In the genomic region with DNA sequence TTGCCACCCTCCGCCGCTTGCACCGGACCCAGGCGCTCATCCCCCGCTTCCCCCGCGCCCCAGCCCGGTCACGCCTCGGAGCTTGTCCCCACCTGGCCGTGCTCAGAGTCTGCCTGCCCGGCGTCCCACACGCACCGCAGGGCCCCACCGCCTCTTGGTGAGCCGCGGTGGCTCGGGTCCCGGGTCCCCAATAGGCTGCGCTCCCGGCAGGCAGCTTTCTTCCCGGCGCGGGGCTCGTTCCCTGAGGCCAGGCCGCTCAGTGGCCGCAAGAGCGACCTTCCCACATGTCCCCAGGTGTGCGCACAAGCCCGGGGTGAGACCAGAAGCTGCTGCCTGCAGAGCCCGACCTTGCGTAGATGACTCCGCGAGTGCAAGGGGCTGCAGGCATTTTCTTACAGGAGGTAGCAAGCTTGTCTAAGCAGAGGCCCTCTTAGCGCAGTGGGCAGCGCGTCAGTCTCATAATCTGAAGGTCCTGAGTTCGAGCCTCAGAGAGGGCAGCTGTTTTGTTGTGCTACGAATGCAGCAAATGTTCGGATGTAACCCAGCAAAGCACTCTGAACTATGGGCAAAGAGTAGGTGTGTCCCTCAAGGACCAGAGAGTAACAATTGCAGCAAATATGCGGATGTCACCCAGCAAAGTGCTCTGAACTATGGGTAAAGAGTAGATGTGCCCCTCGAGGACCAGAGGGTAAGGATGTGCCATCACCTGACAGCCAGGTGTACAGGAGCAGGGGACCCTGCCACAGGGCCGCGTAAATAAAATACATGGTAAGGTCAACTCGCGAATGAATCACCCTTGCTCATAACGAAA, we compare ENCODE assay signal across 9 cellular contexts. TPM values are rescaled to one million over a fixed set of nuclear protein-coding genes. Genes with fewer than 3 reads are reported as not detected.
DNase-seq lines count a peak whose midpoint lies in the region; ATAC-seq and TF ChIP-seq lines count a peak whose summit lies in the region.
"Had no signal": no experiment of that assay in that cellular context is flagged by ENCODE, and none has a peak within 500 bp of the region (broad histone marks: within the 10 kb centered on the region; RNA-seq: fewer than 3 reads in every experiment).

No MANE protein-coding gene starts in this region.

- H3K9me3 Mint-ChIP-seq in activated CD4-positive, alpha-beta memory T cell treated with anti-CD3 and anti-CD28 coated beads for 36 hours = no peaks in the 10 kb centered on the region
- no peaks in the 10 kb centered on the region for H3K9me3 Mint-ChIP-seq in activated CD4-positive, alpha-beta memory T cell treated with anti-CD3 and anti-CD28 coated beads, Interleukin-2, amount 10 ng/mL, durations not matched to agents 7 days and 5 days

- H3K79me2 ChIP-seq in osteoblast (ENCODE audit: insufficient read depth, low read length) = no peaks in the 10 kb centered on the region

- peak overlapping the region; percentile 52 for H3K4me2 ChIP-seq in osteoblast (ENCODE audit: insufficient read depth, low read length)

- H2AFZ ChIP-seq in osteoblast (ENCODE audit: low read length) = no peak overlapping the region

- H3K27ac ChIP-seq in osteoblast (ENCODE audit: low read depth, low read length) = no peak overlapping the region

- no peaks in the 10 kb centered on the region for H3K9me3 ChIP-seq in osteoblast (ENCODE audit: low read depth, low read length)

- H3K36me3 Mint-ChIP-seq in activated CD4-positive, alpha-beta memory T cell treated with anti-CD3 and anti-CD28 coated beads for 36 hours = no peaks in the 10 kb centered on the region
- H3K36me3 Mint-ChIP-seq in activated CD4-positive, alpha-beta memory T cell treated with anti-CD3 and anti-CD28 coated beads, Interleukin-2, amount 10 ng/mL, durations not matched to agents 7 days and 5 days (ENCODE audit: low read depth) = no peaks in the 10 kb centered on the region

- no peak overlapping the region for H3K27ac Mint-ChIP-seq in activated CD4-positive, alpha-beta memory T cell treated with anti-CD3 and anti-CD28 coated beads for 36 hours
- H3K27ac Mint-ChIP-seq in activated CD4-positive, alpha-beta memory T cell treated with anti-CD3 and anti-CD28 coated beads, Interleukin-2, amount 10 ng/mL, durations not matched to agents 7 days and 5 days = no peak overlapping the region

- peaks cover 25% of the 10 kb centered on the region for H3K27me3 ChIP-seq in osteoblast (ENCODE audit: insufficient read depth, low read length)

- in situ Hi-C loops in SK-MEL-5 (cut with HindIII; ENCODE audit: low pct_unique_long_range_greater_than_20kb, low sequenced_read_pairs) = no loop called here

- peak; percentile 60 for ATAC-seq in HG03097 (IDR thresholded peaks at IDR 0.05; ENCODE audit: low FRiP score, unreplicated experiment)

- POLR2A ChIA-PET in activated CD4-positive, alpha-beta memory T cell treated with anti-CD3 and anti-CD28 coated beads for 36 hours (lab: Charles Lee) = no interaction called here
- POLR2A ChIA-PET in activated CD4-positive, alpha-beta memory T cell treated with anti-CD3 and anti-CD28 coated beads, Interleukin-2, amount 10 ng/mL, durations not matched to agents 7 days and 5 days (lab: Charles Lee) = no interaction called here

- H3K36me3 ChIP-seq in osteoblast (ENCODE audit: insufficient read depth, low read length) = no peaks in the 10 kb centered on the region

- no peak for TF ChIP-seq POLR2A in erythroblast (IDR thresholded peaks at IDR 0.05; ENCODE audit: low read length)

- CTCF ChIA-PET in activated CD4-positive, alpha-beta memory T cell treated with anti-CD3 and anti-CD28 coated beads for 36 hours (lab: Charles Lee) = interaction anchor here (0.9 to 2.4 kb wide), 2 partner anchors 13 to 74 kb away, joined by 3 to 14 read pairs; no protein-coding TSS in a partner anchor
- CTCF ChIA-PET in activated CD4-positive, alpha-beta memory T cell treated with anti-CD3 and anti-CD28 coated beads, Interleukin-2, amount 10 ng/mL, durations not matched to agents 7 days and 5 days (lab: Charles Lee) = interaction anchor here (1.5 kb wide), 1 partner anchor 14 kb away, joined by 4 read pairs; no protein-coding TSS in a partner anchor

- H3K4me3 Mint-ChIP-seq in activated CD4-positive, alpha-beta memory T cell treated with anti-CD3 and anti-CD28 coated beads for 36 hours = no peak overlapping the region
- H3K4me3 Mint-ChIP-seq in activated CD4-positive, alpha-beta memory T cell treated with anti-CD3 and anti-CD28 coated beads, Interleukin-2, amount 10 ng/mL, durations not matched to agents 7 days and 5 days = no peak overlapping the region

- no peak for TF ChIP-seq CTCF in osteoblast (IDR thresholded peaks at IDR 0.05; ENCODE audit: extremely low read depth, low read depth, low read length)

- peak; percentile 41 for DNase-seq in activated CD4-positive, alpha-beta memory T cell treated with anti-CD3 and anti-CD28 coated beads for 36 hours
- no peak for DNase-seq in activated CD4-positive, alpha-beta memory T cell treated with anti-CD3 and anti-CD28 coated beads, Interleukin-2, amount 10 ng/mL, durations not matched to agents 7 days and 5 days
- DNase-seq in SK-MEL-5 (ENCODE audit: low read depth, low spot score) (peak; percentile 96), erythroblast (lab: John Stamatoyannopoulos, UW) (peak; percentile 71 to 83), osteoblast (ENCODE audit: insufficient read length, low spot score, missing footprints) (peak; percentile 97), germinal center (ENCODE audit: low spot score) (no peak), activated gamma-delta T cell (lab: John Stamatoyannopoulos, UW) (no peak)

- H3K4me1 Mint-ChIP-seq in activated CD4-positive, alpha-beta memory T cell treated with anti-CD3 and anti-CD28 coated beads for 36 hours (ENCODE audit: low read depth) = peaks cover 5% of the 10 kb centered on the region
- H3K4me1 Mint-ChIP-seq in activated CD4-positive, alpha-beta memory T cell treated with anti-CD3 and anti-CD28 coated beads, Interleukin-2, amount 10 ng/mL, durations not matched to agents 7 days and 5 days = peaks cover 4% of the 10 kb centered on the region

- intact Hi-C loops in activated CD4-positive, alpha-beta memory T cell treated with anti-CD3 and anti-CD28 coated beads for 36 hours (cut with micrococcal nuclease) = no loop called here

- no peaks in the 10 kb centered on the region for H4K20me1 ChIP-seq in osteoblast (ENCODE audit: insufficient read depth, low read length)

- no peaks in the 10 kb centered on the region for H3K4me1 ChIP-seq in osteoblast (ENCODE audit: insufficient read depth, low read length)

- peak overlapping the region; percentile 62 for H3K4me3 ChIP-seq in osteoblast (ENCODE audit: insufficient read depth, low read length)

- peaks cover 37% of the 10 kb centered on the region for H3K27me3 Mint-ChIP-seq in activated CD4-positive, alpha-beta memory T cell treated with anti-CD3 and anti-CD28 coated beads for 36 hours
- H3K27me3 Mint-ChIP-seq in activated CD4-positive, alpha-beta memory T cell treated with anti-CD3 and anti-CD28 coated beads, Interleukin-2, amount 10 ng/mL, durations not matched to agents 7 days and 5 days = peaks cover 37% of the 10 kb centered on the region

RNA-seq across cellular contexts. Expression of gene TLE7, which starts 15.6 kb away (rescaled TPM):
- total RNA-seq in activated CD4-positive, alpha-beta memory T cell treated with anti-CD3 and anti-CD28 coated beads for 36 hours = not detected
- total RNA-seq in activated CD4-positive, alpha-beta memory T cell treated with anti-CD3 and anti-CD28 coated beads, Interleukin-2, amount 10 ng/mL, durations not matched to agents 7 days and 5 days = not detected
- not detected in 2 replicates for total RNA-seq in SK-MEL-5 (2014; rRNA removed; shearing (Covaris generic))
- not detected in 2 replicates for polyA plus RNA-seq in SK-MEL-5 (2015; cell fraction: cytosol; rRNA removed)
- polyA plus RNA-seq in SK-MEL-5 (2015; cell fraction: nucleus; rRNA removed) = not detected in 2 replicates
- not detected in 2 replicates for total RNA-seq in osteoblast
- total RNA-seq: aorta had no signal
- polyA plus RNA-seq: aorta had no signal

RNA-seq across cellular contexts. Expression of gene ZNF23, which starts 35.8 kb away (rescaled TPM):
- total RNA-seq in activated CD4-positive, alpha-beta memory T cell treated with anti-CD3 and anti-CD28 coated beads for 36 hours = 1 to 10 TPM; 5.7 to 8.5 TPM
- total RNA-seq in activated CD4-positive, alpha-beta memory T cell treated with anti-CD3 and anti-CD28 coated beads, Interleukin-2, amount 10 ng/mL, durations not matched to agents 7 days and 5 days = 1 to 10 TPM; 6.0 to 7.3 TPM
- 7.5 and 10.7 TPM in 2 replicates for total RNA-seq in SK-MEL-5 (2014; rRNA removed; shearing (Covaris generic))
- 3.4 and 3.8 TPM in 2 replicates for polyA plus RNA-seq in SK-MEL-5 (2015; cell fraction: cytosol; rRNA removed)
- polyA plus RNA-seq in SK-MEL-5 (2015; cell fraction: nucleus; rRNA removed) = 15.8 and 23.9 TPM in 2 replicates
- 9.8 and 10.3 TPM in 2 replicates for total RNA-seq in osteoblast

Comparison
In these comparisons a context has a peak if more than half of its experiments do, and no peak if none do; other contexts are left out.
1. DNase-seq: peak in activated CD4-positive, alpha-beta memory T cell treated with anti-CD3 and anti-CD28 coated beads for 36 hours (single experiment), SK-MEL-5 (single experiment), erythroblast (2 of 2) and osteoblast (single experiment); none in activated CD4-positive, alpha-beta memory T cell treated with anti-CD3 and anti-CD28 coated beads, Interleukin-2, amount 10 ng/mL, durations not matched to agents 7 days and 5 days (single experiment), germinal center (single experiment) and activated gamma-delta T cell (single experiment).